ENCODE assay signal across 8 cellular contexts in genomic region chr19:2329162-2329505, GRCh38. TPM values are rescaled to one million over a fixed set of nuclear protein-coding genes. Genes with fewer than 3 reads are reported as not detected.
DNase-seq lines count a peak whose midpoint lies in the region; ATAC-seq and TF ChIP-seq lines count a peak whose summit lies in the region.

No MANE protein-coding gene starts in this region.

- H3K36me3 Mint-ChIP-seq in progenitor cell of endocrine pancreas (ENCODE audit: insufficient read depth) = no peaks in the 10 kb centered on the region

- H3K9me3 ChIP-seq in ES-I3 (ENCODE audit: control insufficient read depth, insufficient read depth, low read length) (no peaks in the 10 kb centered on the region), fibroblast of lung (ENCODE audit: control insufficient read depth, insufficient read depth, low read depth, low read length) (no peaks in the 10 kb centered on the region)

- H3K36me3 ChIP-seq in ES-I3 (ENCODE audit: insufficient read depth, low read length) (no peaks in the 10 kb centered on the region), fibroblast of lung (ENCODE audit: control insufficient read depth, insufficient read depth, low read length) (peaks cover 12% of the 10 kb centered on the region)

- peak overlapping the region; percentile 66 to 95 (median 82) for H3K4me3 ChIP-seq in fibroblast of lung (replicated peaks in 1 of 4; ENCODE audit: control extremely low read depth in 1 of 4, insufficient read depth in 1 of 4, low read depth in 3 of 4, low read length in 4 of 4)

- no peaks in the 10 kb centered on the region for H3K27me3 ChIP-seq in fibroblast of lung (ENCODE audit: control insufficient read depth, insufficient read depth, low read length)

- peaks cover 9% of the 10 kb centered on the region for H3K4me1 ChIP-seq in ES-I3 (ENCODE audit: insufficient read depth, low read length)
- peaks cover 5% of the 10 kb centered on the region for H3K4me1 ChIP-seq in fibroblast of lung (ENCODE audit: control insufficient read depth, extremely low read depth, insufficient read depth, low read length)

- H3K9ac ChIP-seq in ES-I3 (ENCODE audit: low read depth, low read length) = peak overlapping the region; percentile 98
- H3K9ac ChIP-seq in fibroblast of lung (ENCODE audit: insufficient read depth, low read length) = peak overlapping the region; percentile 90

- DNase-seq in RKO (ENCODE audit: low spot score) (peak; percentile 31), fibroblast of lung (ENCODE audit: low read depth in 2 of 2) (no peak), progenitor cell of endocrine pancreas (ENCODE audit: low spot score, unreplicated experiment) (no peak), superior temporal gyrus (ENCODE audit: extremely low spot score) (no peak), NCI-H510A (lab: John Stamatoyannopoulos, UW) (no peak)

- H3K4me1 Mint-ChIP-seq in progenitor cell of endocrine pancreas (ENCODE audit: low read depth) = peaks cover 30% of the 10 kb centered on the region

- no peaks in the 10 kb centered on the region for H3K9me3 Mint-ChIP-seq in progenitor cell of endocrine pancreas (ENCODE audit: low read depth)

- H2AFZ ChIP-seq in fibroblast of lung (ENCODE audit: low read length) = no peak overlapping the region

- no peaks in the 10 kb centered on the region for H4K20me1 ChIP-seq in fibroblast of lung (ENCODE audit: control insufficient read depth, extremely low read depth, insufficient read depth, low read length)

- H3K27me3 Mint-ChIP-seq in progenitor cell of endocrine pancreas = no peaks in the 10 kb centered on the region

- H3K4me3 Mint-ChIP-seq in progenitor cell of endocrine pancreas (ENCODE audit: low read depth) = peak overlapping the region; percentile 86

- no peak for ATAC-seq in HG03354 (IDR thresholded peaks at IDR 0.05; ENCODE audit: poor library complexity, severe bottlenecking, unreplicated experiment)
- ATAC-seq in HG02852 (IDR thresholded peaks at IDR 0.05; ENCODE audit: unreplicated experiment) = no peak

- no peak for TF ChIP-seq CTCF in fibroblast of lung (conservative IDR thresholded peaks at IDR 0.05 in 1 of 2, IDR thresholded peaks at IDR 0.05 in 1 of 2; ENCODE audit: low read depth in 1 of 2, low read length in 2 of 2)
- TF ChIP-seq CTCF in progenitor cell of endocrine pancreas (IDR thresholded peaks at IDR 0.05; ENCODE audit: unreplicated experiment) = no peak

- peak overlapping the region; percentile 99 for H3K4me2 ChIP-seq in fibroblast of lung (ENCODE audit: extremely low read depth, insufficient read depth, low read length)

- peak overlapping the region; percentile 95 for H3K27ac Mint-ChIP-seq in progenitor cell of endocrine pancreas

- H3K79me2 ChIP-seq in fibroblast of lung (ENCODE audit: control insufficient read depth, insufficient read depth, low read length) = peaks cover 59% of the 10 kb centered on the region

- H3K27ac ChIP-seq in fibroblast of lung (ENCODE audit: insufficient read depth, low read length) = peak overlapping the region; percentile 57

RNA-seq across cellular contexts. Expression of gene SPPL2B, which starts 0.7 kb away (rescaled TPM):
- total RNA-seq in fibroblast of lung = 18.0 and 23.8 TPM in 2 replicates
- polyA plus RNA-seq in fibroblast of lung = 10.7 and 16.0 TPM in 2 replicates
- 24.0 and 29.0 TPM in 2 replicates for polyA plus RNA-seq in fibroblast of lung (2012)
- polyA minus RNA-seq in fibroblast of lung (ENCODE audit: low replicate concordance) = 12.3 and 27.6 TPM in 2 replicates
- total RNA-seq in progenitor cell of endocrine pancreas = 148 and 153 TPM in 2 replicates

RNA-seq across cellular contexts. Expression of gene LSM7, which starts 0.7 kb away (rescaled TPM):
- total RNA-seq in fibroblast of lung (43.1 and 61.6 TPM in 2 replicates), progenitor cell of endocrine pancreas (126 and 139 TPM in 2 replicates)
- polyA plus RNA-seq in fibroblast of lung = 182 and 233 TPM in 2 replicates
- 197 and 217 TPM in 2 replicates for polyA plus RNA-seq in fibroblast of lung (2012)
- polyA minus RNA-seq in fibroblast of lung (ENCODE audit: low replicate concordance) = 8.1 and 34.4 TPM in 2 replicates

RNA-seq across cellular contexts. Expression of gene LINGO3, which starts 21.2 kb away (rescaled TPM):
- total RNA-seq in fibroblast of lung (not detected in 2 replicates), progenitor cell of endocrine pancreas (0.13 and 0.17 TPM in 2 replicates)
- not detected in 2 replicates for polyA plus RNA-seq in fibroblast of lung
- polyA plus RNA-seq in fibroblast of lung (2012) = not detected in 2 replicates
- not detected in 2 replicates for polyA minus RNA-seq in fibroblast of lung (ENCODE audit: low replicate concordance)

RNA-seq across cellular contexts. Expression of gene TMPRSS9, which starts 30.9 kb away (rescaled TPM):
- total RNA-seq in fibroblast of lung (under 0.01 TPM in 1 of 2 replicates, not detected in the other), progenitor cell of endocrine pancreas (not detected in 2 replicates)
- not detected in 2 replicates for polyA plus RNA-seq in fibroblast of lung
- 0.09 and 0.20 TPM in 2 replicates for polyA plus RNA-seq in fibroblast of lung (2012)
- not detected in 2 replicates for polyA minus RNA-seq in fibroblast of lung (ENCODE audit: low replicate concordance)

RNA-seq across cellular contexts. Expression of gene PEAK3, which starts 47.2 kb away (rescaled TPM):
- total RNA-seq in fibroblast of lung (not detected in 2 replicates), progenitor cell of endocrine pancreas (not detected in 2 replicates)
- not detected in 2 replicates for polyA plus RNA-seq in fibroblast of lung
- 0.06 and 0.08 TPM in 2 replicates for polyA plus RNA-seq in fibroblast of lung (2012)
- polyA minus RNA-seq in fibroblast of lung (ENCODE audit: low replicate concordance) = not detected in 2 replicates
